In the genomic region with DNA sequence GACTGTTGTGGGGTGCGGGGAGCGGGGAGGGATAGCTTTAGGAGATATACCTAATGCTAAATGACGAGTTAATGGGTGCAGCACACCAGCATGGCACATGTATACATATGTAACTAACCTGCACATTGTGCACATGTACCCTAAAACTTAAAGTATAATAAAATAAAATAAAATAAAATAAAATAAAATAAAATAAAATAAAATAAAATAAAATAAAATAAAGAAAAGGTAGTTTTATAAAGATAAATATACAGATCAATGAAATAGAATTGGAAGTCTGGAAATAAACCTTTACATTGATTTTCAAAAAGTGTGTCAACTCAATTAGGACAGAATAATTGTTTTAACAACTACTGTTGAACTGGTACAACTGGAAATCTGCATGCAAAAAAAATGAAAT, we compare ENCODE assay signal across 2 cellular contexts. TPM values are rescaled to one million over a fixed set of nuclear protein-coding genes. Genes with fewer than 3 reads are reported as not detected.
"Had no signal": no experiment of that assay in that cellular context is flagged by ENCODE, and none has a peak within 500 bp of the region (broad histone marks: within the 10 kb centered on the region; RNA-seq: fewer than 3 reads in every experiment).

No MANE protein-coding gene starts in this region.

RNA-seq across cellular contexts. Expression of a gene that starts 8.6 kb away (rescaled TPM):
- total RNA-seq: LHCN-M2, M059J had no signal
